27 cellular contexts compared by ENCODE assay signal in the genomic region with DNA sequence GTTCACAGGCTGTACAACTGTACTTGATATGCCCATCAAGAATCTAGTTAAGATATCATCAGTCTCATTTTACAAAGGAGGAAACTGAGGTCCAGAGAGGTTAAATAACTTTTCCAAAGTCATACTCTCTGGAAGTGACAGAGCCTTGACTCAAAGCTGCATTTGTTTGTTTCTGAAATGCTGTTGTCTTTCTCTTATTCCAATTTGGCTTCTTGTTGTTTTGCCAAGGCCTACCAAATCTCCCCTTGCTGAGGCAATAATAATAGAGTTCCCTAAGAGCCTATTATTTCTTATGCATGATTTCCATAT.
"Had no signal": no experiment of that assay in that cellular context is flagged by ENCODE, and none has a peak within 500 bp of the region (broad histone marks: within the 10 kb centered on the region; RNA-seq: fewer than 3 reads in every experiment).

No MANE protein-coding gene starts in this region.

- H3K9me3 ChIP-seq: Peyer's patch had no signal

- H3K27ac ChIP-seq: Peyer's patch, RWPE1, SJCRH30 had no signal

- H3K27me3 Mint-ChIP-seq: activated naive CD4-positive, alpha-beta T cell treated with anti-CD3 and anti-CD28 coated beads, Interleukin-2, amount 50 U/mL, for 24 hours; activated naive CD8-positive, alpha-beta T cell treated with anti-CD3 and anti-CD28 coated beads, Interleukin-2, amount 50 U/mL, for 24 hours; activated T-cell treated with anti-CD3 and anti-CD28 coated beads, Interleukin-2, amount 50 U/mL, for 24 hours; brain; central memory CD8-positive, alpha-beta T cell had no signal

- H3K9me3 Mint-ChIP-seq: activated naive CD4-positive, alpha-beta T cell treated with anti-CD3 and anti-CD28 coated beads, Interleukin-2, amount 50 U/mL, for 24 hours; central memory CD8-positive, alpha-beta T cell had no signal

- H3K36me3 ChIP-seq: Peyer's patch, SJCRH30 had no signal

- H3K4me1 ChIP-seq: Peyer's patch had no signal

- H3K27me3 ChIP-seq: Peyer's patch, SJCRH30 had no signal

- H3K4me3 Mint-ChIP-seq: activated CD8-positive, alpha-beta T cell treated with anti-CD3 and anti-CD28 coated beads, Interleukin-2, amount 10 ng/mL, durations not matched to agents 7 days and 5 days; activated naive CD4-positive, alpha-beta T cell treated with anti-CD3 and anti-CD28 coated beads, Interleukin-2, amount 50 U/mL, for 24 hours; activated naive CD8-positive, alpha-beta T cell treated with anti-CD3 and anti-CD28 coated beads, Interleukin-2, amount 50 U/mL, for 24 hours; activated T-cell treated with anti-CD3 and anti-CD28 coated beads, Interleukin-2, amount 50 U/mL, for 24 hours; activated T-helper 1 cell treated with anti-CD3 and anti-CD28 coated beads, Interleukin-12 subunit alpha, Interleukin-12 subunit beta, Interleukin-2, Interleukin-4 antibody, amounts not matched to agents 30 ng/mL and 10 ng/mL and 1 ng/mL, durations not matched to agents 14 hours and 24 hours and 36 hours; brain; central memory CD8-positive, alpha-beta T cell had no signal

- H3K4me3 ChIP-seq: Peyer's patch, SJCRH30 had no signal

- DNase-seq: activated CD4-positive, alpha-beta T cell treated with anti-CD3 and anti-CD28 coated beads for 48 hours; activated CD4-positive, alpha-beta T cell treated with anti-CD3 and anti-CD28 coated beads, Interleukin-2, amount 50 U/mL, for 4 hours; activated CD4-positive, CD25-positive, alpha-beta regulatory T cell treated with anti-CD3 and anti-CD28 coated beads, Interleukin-2, amount 50 U/mL, for 72 hours; activated CD8-positive, alpha-beta memory T cell treated with anti-CD3 and anti-CD28 coated beads, Interleukin-2, amount 50 U/mL, for 48 hours; activated CD8-positive, alpha-beta T cell treated with anti-CD3 and anti-CD28 coated beads, Interleukin-2, amount 10 ng/mL, durations not matched to agents 7 days and 5 days; activated effector memory CD4-positive, alpha-beta T cell treated with Interleukin-2 at 50 U/mL for 16 hours; activated naive CD4-positive, alpha-beta T cell; activated naive CD8-positive, alpha-beta T cell treated with anti-CD3 and anti-CD28 coated beads, Interleukin-2, amount 50 U/mL, for 24 hours; activated T-cell treated with anti-CD3 and anti-CD28 coated beads, Interleukin-2, amount 50 U/mL, for 24 hours; amniotic stem cell; Karpas-422; NCI-H1105 treated with DMSO at 0.1 percent for 48 hours; NCI-H1436 treated with DMSO at 0.1 percent for 48 hours; NCI-H187; NCI-H2081 treated with DMSO at 0.1 percent for 48 hours; NCI-H446; NCI-H524; Peyer's patch; Right ventricle myocardium superior; SJCRH30; SK-N-SH; T-helper 1 cell had no signal

- ATAC-seq: activated CD8-positive, alpha-beta T cell treated with anti-CD3 and anti-CD28 coated beads, Interleukin-2, amount 10 ng/mL, durations not matched to agents 7 days and 5 days; activated naive CD8-positive, alpha-beta T cell treated with anti-CD3 and anti-CD28 coated beads, Interleukin-2, amount 50 U/mL, for 24 hours had no signal

- H3K27ac Mint-ChIP-seq: activated CD8-positive, alpha-beta T cell treated with anti-CD3 and anti-CD28 coated beads, Interleukin-2, amount 10 ng/mL, durations not matched to agents 7 days and 5 days; activated naive CD4-positive, alpha-beta T cell treated with anti-CD3 and anti-CD28 coated beads, Interleukin-2, amount 50 U/mL, for 24 hours; activated naive CD8-positive, alpha-beta T cell treated with anti-CD3 and anti-CD28 coated beads, Interleukin-2, amount 50 U/mL, for 24 hours; activated T-cell treated with anti-CD3 and anti-CD28 coated beads, Interleukin-2, amount 50 U/mL, for 24 hours; activated T-helper 1 cell treated with anti-CD3 and anti-CD28 coated beads, Interleukin-12 subunit alpha, Interleukin-12 subunit beta, Interleukin-2, Interleukin-4 antibody, amounts not matched to agents 30 ng/mL and 10 ng/mL and 1 ng/mL, durations not matched to agents 14 hours and 24 hours and 36 hours; brain had no signal

- H3K36me3 Mint-ChIP-seq: activated naive CD4-positive, alpha-beta T cell treated with anti-CD3 and anti-CD28 coated beads, Interleukin-2, amount 50 U/mL, for 24 hours; brain had no signal

- H3K4me1 Mint-ChIP-seq: activated naive CD4-positive, alpha-beta T cell treated with anti-CD3 and anti-CD28 coated beads, Interleukin-2, amount 50 U/mL, for 24 hours; central memory CD8-positive, alpha-beta T cell had no signal
